Comparison of ENCODE assay signal across 17 cellular contexts in the genomic region with DNA sequence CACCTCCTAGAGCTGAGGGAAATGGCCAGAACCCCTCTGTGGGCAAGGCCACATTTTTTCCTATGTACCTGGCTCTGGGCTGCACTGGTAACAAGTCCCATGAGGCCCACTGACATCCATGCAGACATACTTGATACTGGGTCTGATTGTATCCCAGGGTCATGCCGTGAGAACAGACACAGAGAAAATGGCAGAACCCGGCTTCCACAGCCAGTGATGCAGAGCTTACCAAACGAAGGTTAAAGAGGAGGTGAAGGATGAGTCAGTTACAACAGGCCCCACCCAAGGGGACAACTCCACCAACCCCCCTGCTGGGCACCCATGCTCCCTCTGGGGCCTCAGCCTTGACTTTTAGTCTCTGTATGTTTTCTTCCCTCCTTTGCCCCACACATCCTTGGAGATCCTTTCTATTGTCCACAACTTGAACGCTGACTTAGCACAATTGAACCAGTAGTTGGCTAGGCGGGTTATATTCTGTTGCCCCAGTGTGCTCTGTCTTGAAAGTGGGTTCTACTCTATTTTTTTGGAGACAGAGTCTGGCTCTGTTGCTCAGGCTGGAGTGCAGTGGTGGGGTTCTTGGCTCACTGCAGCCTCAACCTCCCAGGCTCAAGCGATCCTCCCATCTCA.
DNase-seq lines count a peak whose midpoint lies in the region; ATAC-seq, FAIRE-seq and TF ChIP-seq lines count a peak whose summit lies in the region.
"Had no signal": no experiment of that assay in that cellular context is flagged by ENCODE, and none has a peak within 500 bp of the region (broad histone marks: within the 10 kb centered on the region; RNA-seq: fewer than 3 reads in every experiment).

No MANE protein-coding gene starts in this region.

- TF ChIP-seq RAD21 in A549 (conservative IDR thresholded peaks at IDR 0.05 in 1 of 2, IDR thresholded peaks at IDR 0.05 in 1 of 2): no peak
- no peak for TF ChIP-seq RAD21 in IMR-90 (IDR thresholded peaks at IDR 0.05; ENCODE audit: low read length)

- no peak overlapping the region for H3K9ac ChIP-seq in IMR-90 (ENCODE audit: low read depth, low read length)

- no peak overlapping the region for H2BK20ac ChIP-seq in IMR-90 (ENCODE audit: low read depth, low read length)

- no peak overlapping the region for H3K14ac ChIP-seq in IMR-90 (replicated peaks; ENCODE audit: low read depth, low read length)

- no peaks in the 10 kb centered on the region for H3K9me1 ChIP-seq in IMR-90 (ENCODE audit: insufficient read depth, low read length)

- ATAC-seq in A549 (no peak), IMR-90 (ENCODE audit: low read depth) (no peak), psoas muscle (no peak), GM21526 (IDR thresholded peaks at IDR 0.05; ENCODE audit: low FRiP score, unreplicated experiment) (no peak), GM21447 (IDR thresholded peaks at IDR 0.05; ENCODE audit: unreplicated experiment) (no peak)
- ATAC-seq: CD8-positive, alpha-beta T cell had no signal

- H3K27ac ChIP-seq in A549 (no peak overlapping the region), IMR-90 (ENCODE audit: insufficient read depth, low read length) (no peak overlapping the region), psoas muscle (peak overlapping the region; percentile 71)

- no peak overlapping the region for H2BK120ac ChIP-seq in IMR-90 (ENCODE audit: low read depth, low read length)

- in situ Hi-C loops in IMR-90 (cut with MboI; ENCODE audit: low sequenced_read_pairs): no loop called here

- no peaks in the 10 kb centered on the region for H4K20me1 ChIP-seq in IMR-90 (ENCODE audit: insufficient read depth, low read length)

- dilution Hi-C loops in IMR-90 (cut with HindIII; ENCODE audit: low sequenced_read_pairs, unreplicated experiment): no loop called here

- no peak overlapping the region for H2AFZ ChIP-seq in IMR-90 (replicated peaks; ENCODE audit: low read length, poor library complexity)

- no peak overlapping the region for H4K8ac ChIP-seq in IMR-90 (ENCODE audit: low read depth in 2 of 2, low read length in 2 of 2)

- H3K4me1 ChIP-seq in A549 (peaks cover 13% of the 10 kb centered on the region), IMR-90 (ENCODE audit: control insufficient read depth, insufficient read depth, low read length) (no peaks in the 10 kb centered on the region; the same call in 1 of the 2 replicates), psoas muscle (peaks cover 22% of the 10 kb centered on the region)

- no peaks in the 10 kb centered on the region for H3K79me1 ChIP-seq in IMR-90 (ENCODE audit: low read depth in 1 of 2, low read length in 2 of 2)

- H3K27ac Mint-ChIP-seq in chondrocyte (ENCODE audit: unreplicated experiment): no peak overlapping the region
- H3K27ac Mint-ChIP-seq: CD8-positive, alpha-beta T cell had no signal

- intact Hi-C loops in IMR-90 (cut with micrococcal nuclease): no loop called here
- intact Hi-C loops in psoas muscle (cut with DNase I): no loop called here

- no peak overlapping the region for H2AK5ac ChIP-seq in IMR-90 (ENCODE audit: low read depth, low read length)

- H2BK15ac ChIP-seq in IMR-90 (ENCODE audit: low read depth, low read length): no peak overlapping the region

- FAIRE-seq in A549 (lab: Jason Lieb, UNC): no peak
- FAIRE-seq: D721Med, GM12892 had no signal

- H3K4me3 Mint-ChIP-seq in chondrocyte (ENCODE audit: unreplicated experiment): no peak overlapping the region
- H3K4me3 Mint-ChIP-seq: CD14-positive monocyte; CD8-positive, alpha-beta T cell had no signal

- H3K18ac ChIP-seq in IMR-90 (ENCODE audit: low read depth, low read length): no peak overlapping the region

- no peak overlapping the region for H3K4ac ChIP-seq in IMR-90 (ENCODE audit: low read depth, low read length)

- H3K36me3 ChIP-seq in IMR-90 (ENCODE audit: control insufficient read depth, insufficient read depth, low read length) (no peaks in the 10 kb centered on the region), psoas muscle (ENCODE audit: insufficient read depth in 1 of 2, low read depth in 1 of 2) (no peaks in the 10 kb centered on the region)

- no peak overlapping the region for H3K4me3 ChIP-seq in A549
- no peak overlapping the region for H3K4me3 ChIP-seq in IMR-90 (ENCODE audit: insufficient read depth, low read depth, low read length)
- no peak overlapping the region for H3K4me3 ChIP-seq in psoas muscle

- POLR2A ChIA-PET in A549 (lab: Yijun Ruan, JAX) (no interaction called here), IMR-90 (lab: Charles Lee; ENCODE audit: unreplicated experiment) (no interaction called here)

- H4K91ac ChIP-seq in IMR-90 (ENCODE audit: insufficient read depth, low read depth, low read length): no peak overlapping the region

- H3K27me3 Mint-ChIP-seq in chondrocyte (ENCODE audit: low read depth): no peaks in the 10 kb centered on the region
- H3K27me3 Mint-ChIP-seq: IgD-negative memory B cell had no signal

- WGBS in A549 (ENCODE audit: missing lambda C conversion rate): 79% methylated on average over 6 of the region's 6 CpGs
- no CpG with 5 or more reads among the region's 6 CpGs for WGBS in IMR-90 (ENCODE audit: extremely low coverage in 2 of 2, insufficient read length in 1 of 2), 2 experiments
- WGBS in psoas muscle, 3 donors: 75 to 91% (median 80%) methylated on average over 6 of the region's 6 CpGs

- H3K4me2 ChIP-seq in A549 (no peak overlapping the region), IMR-90 (ENCODE audit: low read depth, low read length) (no peak overlapping the region)

- no peaks in the 10 kb centered on the region for H3K36me3 Mint-ChIP-seq in chondrocyte (ENCODE audit: low read depth)
- H3K36me3 Mint-ChIP-seq: CD14-positive monocyte; CD8-positive, alpha-beta T cell; IgD-negative memory B cell had no signal

- no peak overlapping the region for H4K5ac ChIP-seq in IMR-90 (ENCODE audit: low read depth, low read length)

- H3K9me3 ChIP-seq in A549 (peaks cover 5% of the 10 kb centered on the region; the same call in 1 of the 3 replicates), IMR-90 (ENCODE audit: control insufficient read depth, insufficient read depth, low read length) (peaks cover 7% of the 10 kb centered on the region), psoas muscle (no peaks in the 10 kb centered on the region)

- TF ChIP-seq POLR2A in A549 (IDR thresholded peaks at IDR 0.05; ENCODE audit: low read length): no peak
- no peak for TF ChIP-seq POLR2A in IMR-90 (IDR thresholded peaks at IDR 0.05; ENCODE audit: low read depth, low read length)

- TF ChIP-seq CTCF in A549 (IDR thresholded peaks at IDR 0.05) (no peak), IMR-90 (conservative IDR thresholded peaks at IDR 0.05; ENCODE audit: low read depth, low read length) (no peak), chondrocyte (IDR thresholded peaks at IDR 0.05) (no peak), psoas muscle (IDR thresholded peaks at IDR 0.05) (no peak)

- no peak for TF ChIP-seq EP300 in A549 (IDR thresholded peaks at IDR 0.05)

- no peak overlapping the region for H3K56ac ChIP-seq in IMR-90 (ENCODE audit: extremely low read depth, insufficient read depth, low read length)

- no TSS peak for BruUV-seq in IMR-90 (replicated peaks; lab: Mats Ljungman, UMichigan)

- no peak overlapping the region for H2BK5ac ChIP-seq in IMR-90 (ENCODE audit: low read depth, low read length, poor library complexity, severe bottlenecking)

- DNase-seq in A549 (ENCODE audit: low read depth in 1 of 2, low spot score in 1 of 2): no peak
- DNase-seq in IMR-90: no peak
- DNase-seq in chondrocyte (ENCODE audit: low spot score): peak; percentile 11
- DNase-seq in psoas muscle: no peak
- no peak for DNase-seq in DMS79 (lab: John Stamatoyannopoulos, UW)
- DNase-seq: CD8-positive, alpha-beta T cell; COR-L47; DMS153; DND-41; GDM1; H7 had no signal

- no peak overlapping the region for H3K23ac ChIP-seq in IMR-90 (ENCODE audit: low read depth, low read length)

- H3K4me1 Mint-ChIP-seq in chondrocyte (ENCODE audit: low read depth): peaks cover 4% of the 10 kb centered on the region
- H3K4me1 Mint-ChIP-seq: IgD-negative memory B cell had no signal

- H2AK9ac ChIP-seq in IMR-90 (replicated peaks; ENCODE audit: low read depth, low read length, poor library complexity): no peak overlapping the region

- CTCF ChIA-PET in A549 (lab: Yijun Ruan, JAX) (interaction anchor here (0.6 to 1.7 kb wide), 4 partner anchors 11 to 39 kb away, joined by 3 to 7 read pairs (median 4); no protein-coding TSS in a partner anchor), IMR-90 (lab: Yijun Ruan, JAX) (no interaction called here)

- peaks cover 2% of the 10 kb centered on the region for H3K27me3 ChIP-seq in IMR-90 (ENCODE audit: control insufficient read depth, insufficient read depth, low read length)
- no peaks in the 10 kb centered on the region for H3K27me3 ChIP-seq in psoas muscle (ENCODE audit: insufficient read depth in 3 of 3, low read length in 2 of 3)

- peaks cover 6% of the 10 kb centered on the region for H3K9me3 Mint-ChIP-seq in chondrocyte (ENCODE audit: low read depth)
- H3K9me3 Mint-ChIP-seq: CD8-positive, alpha-beta T cell; IgD-negative memory B cell had no signal

TF ChIP-seq in A549, 52 proteins besides CTCF, POLR2A, EP300 and RAD21:
- TF ChIP-seq TP53 (CRISPR knock-in tag; IDR thresholded peaks at IDR 0.05) (no peak), MAFK (IDR thresholded peaks at IDR 0.05; ENCODE audit: partially characterized antibody) (peak; percentile 92), SREBF2 (IDR thresholded peaks at IDR 0.05) (no peak), MAZ (IDR thresholded peaks at IDR 0.05; ENCODE audit: borderline replicate concordance, low read depth, low read length) (no peak), RARB (CRISPR knock-in tag; IDR thresholded peaks at IDR 0.05) (no peak)

TF ChIP-seq in IMR-90, 13 proteins besides CTCF, POLR2A, EP300 and RAD21:
- TF ChIP-seq MAFK (IDR thresholded peaks at IDR 0.05; ENCODE audit: low read depth, low read length) (peak; percentile 77), CHD1 (IDR thresholded peaks at IDR 0.05; ENCODE audit: low read depth, low read length) (no peak)
